ENCODE assay signal across 9 cellular contexts in genomic region chr4:148216866-148217814, GRCh38.
DNase-seq lines count a peak whose midpoint lies in the region; ATAC-seq, FAIRE-seq and TF ChIP-seq lines count a peak whose summit lies in the region.
"Had no signal": no experiment of that assay in that cellular context is flagged by ENCODE, and none has a peak within 500 bp of the region (broad histone marks: within the 10 kb centered on the region; RNA-seq: fewer than 3 reads in every experiment).

No MANE protein-coding gene starts in this region.

- H3K4me3 ChIP-seq in CD8-positive, alpha-beta T cell (ENCODE audit: low read depth, low read length): peak overlapping the region; percentile 19
- no peak overlapping the region for H3K4me3 ChIP-seq in GM12878
- H3K4me3 ChIP-seq in GM23248: no peak overlapping the region

- no TSS peak for BruUV-seq in GM12878 (replicated peaks; lab: Mats Ljungman, UMichigan)

- ATAC-seq in CD8-positive, alpha-beta T cell: peak; percentile 82
- ATAC-seq in GM19438 (IDR thresholded peaks at IDR 0.05; ENCODE audit: low read depth, unreplicated experiment) (peak; percentile 96), HG03457 (IDR thresholded peaks at IDR 0.05; ENCODE audit: unreplicated experiment) (peak; percentile 89), GM12878 (peak; percentile 91)
- ATAC-seq: HCT116 had no signal

- H3K36me3 ChIP-seq in CD8-positive, alpha-beta T cell (ENCODE audit: insufficient read depth, low read length): no peaks in the 10 kb centered on the region
- H3K36me3 ChIP-seq in GM12878 (ENCODE audit: control insufficient read depth in 2 of 2, insufficient read depth in 2 of 2, low read length in 1 of 2) (no peaks in the 10 kb centered on the region), GM23248 (ENCODE audit: low read depth) (no peaks in the 10 kb centered on the region)

- H3K27ac Mint-ChIP-seq in CD8-positive, alpha-beta T cell: peak overlapping the region; percentile 85

- H3K79me2 ChIP-seq in GM12878 (ENCODE audit: control insufficient read depth, insufficient read depth, low read length): no peaks in the 10 kb centered on the region
- H3K79me2 ChIP-seq in GM23248 (ENCODE audit: insufficient read depth): no peaks in the 10 kb centered on the region

- in situ Hi-C loops in GM12878 (cut with MboI): no loop called here
- in situ Hi-C loops in GM23248 (cut with MboI): no loop called here

- H3K4me1 ChIP-seq in CD8-positive, alpha-beta T cell (ENCODE audit: insufficient read depth, low read length): peaks cover 16% of the 10 kb centered on the region
- 0 out of 2 replicates have a peak, but pooled peaks cover 2% of the 10 kb centered on the region for H3K4me1 ChIP-seq in GM12878 (ENCODE audit: control insufficient read depth, insufficient read depth, low read length)
- no peaks in the 10 kb centered on the region for H3K4me1 ChIP-seq in GM23248 (ENCODE audit: insufficient read depth)

- H3K9ac ChIP-seq in GM12878 (ENCODE audit: control insufficient read depth, insufficient read depth, low read length): no peak overlapping the region
- H3K9ac ChIP-seq in GM23248: no peak overlapping the region

- no peaks in the 10 kb centered on the region for H3F3A ChIP-seq in GM23248 (ENCODE audit: insufficient read depth)

- H3K4me3 Mint-ChIP-seq in CD8-positive, alpha-beta T cell: peak overlapping the region; percentile 67

- H3K9me3 Mint-ChIP-seq in CD8-positive, alpha-beta T cell: peaks cover 4% of the 10 kb centered on the region

- RAD21 ChIA-PET in GM12878 (lab: Charles Lee; ENCODE audit: unreplicated experiment): no interaction called here

- DNase-seq in CD8-positive, alpha-beta T cell: peak in 1 of 7 experiments; percentile 19
- DNase-seq in GM12878 (ENCODE audit: low read depth, low spot score) (peak; percentile 41), renal cortical epithelial cell (ENCODE audit: low read depth) (peak; percentile 33), GM23248 (no peak), NCI-H2081 treated with DMSO at 0.1 percent for 48 hours (lab: John Stamatoyannopoulos, UW) (no peak)
- no peak for DNase-seq in stimulated activated naive CD4-positive, alpha-beta T cell treated with Interleukin-2 at 50 U/mL for 16 hours (lab: John Stamatoyannopoulos, UW)

- H3K27me3 ChIP-seq in CD8-positive, alpha-beta T cell (ENCODE audit: insufficient read depth, low read length): no peaks in the 10 kb centered on the region
- H3K27me3 ChIP-seq in GM12878 (replicated peaks in 1 of 2; ENCODE audit: control insufficient read depth in 2 of 2, insufficient read depth in 2 of 2, low read length in 1 of 2) (no peaks in the 10 kb centered on the region), GM23248 (replicated peaks; ENCODE audit: insufficient read depth) (no peaks in the 10 kb centered on the region)

- FAIRE-seq in GM12878 (lab: Jason Lieb, UNC): peak; percentile 68

- TF ChIP-seq EP300 in GM12878 (IDR thresholded peaks at IDR 0.05; ENCODE audit: borderline replicate concordance in 1 of 2, control insufficient read depth in 1 of 2, low read depth in 2 of 2, low read length in 2 of 2): 0 out of 4 replicates have a peak, but pooled peaks of 1 of the 2 experiments have one; percentile 23

- no peaks in the 10 kb centered on the region for H3K9me2 ChIP-seq in GM23248 (ENCODE audit: insufficient read depth)

- H4K20me1 ChIP-seq in GM12878 (ENCODE audit: control insufficient read depth, insufficient read depth): no peaks in the 10 kb centered on the region
- H4K20me1 ChIP-seq in GM23248 (ENCODE audit: insufficient read depth): no peaks in the 10 kb centered on the region

- no peak for TF ChIP-seq POLR2A in GM12878 (IDR thresholded peaks at IDR 0.05; ENCODE audit: low read depth, low read length)

- no peaks in the 10 kb centered on the region for H3K27me3 Mint-ChIP-seq in CD8-positive, alpha-beta T cell (ENCODE audit: low read depth)

- TF ChIP-seq RAD21 in GM12878 (IDR thresholded peaks at IDR 0.05; ENCODE audit: insufficient read depth, low read depth, low read length): no peak

- 17% methylated on average over 5 of the region's 5 CpGs for WGBS in GM12878 (ENCODE audit: insufficient coverage, insufficient replicate concordance, low lambda C conversion rate, missing lambda C conversion rate)
- WGBS in GM23248 (ENCODE audit: low coverage in 1 of 2, low lambda C conversion rate in 2 of 2, missing lambda C conversion rate in 2 of 2), 2 experiments: 61% methylated on average over 5 of the region's 5 CpGs

- CTCF ChIA-PET in CD8-positive, alpha-beta T cell (lab: Charles Lee): no interaction called here
- CTCF ChIA-PET in GM12878 (lab: Yijun Ruan, JAX): interaction anchor here (1.2 to 1.4 kb wide), 2 partner anchors 173 to 233 kb away, joined by 4 to 5 read pairs; no protein-coding TSS in a partner anchor

- H2AFZ ChIP-seq in GM12878 (ENCODE audit: control insufficient read depth, low read depth, low read length): peak overlapping the region; percentile 54
- H2AFZ ChIP-seq in GM23248: no peak overlapping the region

- peaks cover 37% of the 10 kb centered on the region for H3K4me1 Mint-ChIP-seq in CD8-positive, alpha-beta T cell (ENCODE audit: low read depth)

- POLR2A ChIA-PET in CD8-positive, alpha-beta T cell (lab: Charles Lee): interaction anchor here (0.6 to 1.9 kb wide), 3 partner anchors 17 to 226 kb away, joined by 3 to 8 read pairs (median 3); partner anchors contain the start of gene NR3C2
- POLR2A ChIA-PET in GM12878 (lab: Charles Lee): no interaction called here

- no peak for TF ChIP-seq CTCF in CD8-positive, alpha-beta T cell (IDR thresholded peaks at IDR 0.05)
- TF ChIP-seq CTCF in GM12878 (IDR thresholded peaks at IDR 0.05 in 2 of 3, conservative IDR thresholded peaks at IDR 0.05 in 1 of 3; ENCODE audit: control insufficient read depth in 2 of 3, extremely low read depth in 1 of 3, insufficient read depth in 1 of 3, low read depth in 3 of 3, low read length in 3 of 3): no peak

- peak overlapping the region; percentile 8 for H3K27ac ChIP-seq in CD8-positive, alpha-beta T cell (ENCODE audit: low read depth, low read length)
- H3K27ac ChIP-seq in GM12878 (ENCODE audit: control insufficient read depth, insufficient read depth): no peak overlapping the region
- H3K27ac ChIP-seq in GM23248: no peak overlapping the region

- peaks cover 6% of the 10 kb centered on the region for H3K36me3 Mint-ChIP-seq in CD8-positive, alpha-beta T cell

- intact Hi-C loops in CD8-positive, alpha-beta T cell (cut with DNase I, micrococcal nuclease): loop anchor here in 1 of 2 experiments (5.0 kb wide), 1 partner anchor 225 kb away; the partner anchor contains the start of gene NR3C2
- intact Hi-C loops in GM12878 (cut with micrococcal nuclease; ENCODE audit: unreplicated experiment): no loop called here

- H3K4me2 ChIP-seq in GM12878 (ENCODE audit: control insufficient read depth, insufficient read depth) (peak overlapping the region; percentile 63), GM23248 (ENCODE audit: unreplicated experiment) (no peak overlapping the region)

- SMC1A ChIA-PET in GM12878 (lab: Charles Lee; ENCODE audit: uncharacterized antibody, unreplicated experiment): no interaction called here

- no peaks in the 10 kb centered on the region for H3K9me3 ChIP-seq in CD8-positive, alpha-beta T cell (ENCODE audit: low read length)
- H3K9me3 ChIP-seq in GM12878 (replicated peaks; ENCODE audit: control insufficient read depth, insufficient read depth, low read length) (no peaks in the 10 kb centered on the region), GM23248 (ENCODE audit: low read depth) (no peaks in the 10 kb centered on the region)

TF ChIP-seq in GM12878, 131 proteins besides CTCF, POLR2A, EP300 and RAD21:
- TF ChIP-seq RUNX3 (IDR thresholded peaks at IDR 0.05; ENCODE audit: low read length) (peak; percentile 47), IKZF2 (IDR thresholded peaks at IDR 0.05) (no peak), WRNIP1 (IDR thresholded peaks at IDR 0.05; ENCODE audit: borderline replicate concordance, low read depth, low read length) (no peak)
TF ChIP-seq in GM12878: peak in this region for 1.

Comparison
In these comparisons a context has a peak if more than half of its experiments do, and no peak if none do; other contexts are left out.
1. DNase-seq: peak in GM12878 (single experiment) and renal cortical epithelial cell (single experiment); none in GM23248 (single experiment), stimulated activated naive CD4-positive, alpha-beta T cell treated with Interleukin-2 at 50 U/mL for 16 hours (single experiment) and NCI-H2081 treated with DMSO at 0.1 percent for 48 hours (single experiment).
2. Peak in every context shown above with its lines, with median percentiles within 50 percentile points of each other: ATAC-seq.